1 cellular context compared by ENCODE assay signal in genomic region chr10:121627810-121628209, GRCh38.
TF ChIP-seq lines count a peak whose summit lies in the region.

No MANE protein-coding gene starts in this region.

TF ChIP-seq in GM23338, 12 proteins besides CTCF, POLR2A, EP300 and RAD21 (continued from another document):
- TF ChIP-seq, protein P1, sequence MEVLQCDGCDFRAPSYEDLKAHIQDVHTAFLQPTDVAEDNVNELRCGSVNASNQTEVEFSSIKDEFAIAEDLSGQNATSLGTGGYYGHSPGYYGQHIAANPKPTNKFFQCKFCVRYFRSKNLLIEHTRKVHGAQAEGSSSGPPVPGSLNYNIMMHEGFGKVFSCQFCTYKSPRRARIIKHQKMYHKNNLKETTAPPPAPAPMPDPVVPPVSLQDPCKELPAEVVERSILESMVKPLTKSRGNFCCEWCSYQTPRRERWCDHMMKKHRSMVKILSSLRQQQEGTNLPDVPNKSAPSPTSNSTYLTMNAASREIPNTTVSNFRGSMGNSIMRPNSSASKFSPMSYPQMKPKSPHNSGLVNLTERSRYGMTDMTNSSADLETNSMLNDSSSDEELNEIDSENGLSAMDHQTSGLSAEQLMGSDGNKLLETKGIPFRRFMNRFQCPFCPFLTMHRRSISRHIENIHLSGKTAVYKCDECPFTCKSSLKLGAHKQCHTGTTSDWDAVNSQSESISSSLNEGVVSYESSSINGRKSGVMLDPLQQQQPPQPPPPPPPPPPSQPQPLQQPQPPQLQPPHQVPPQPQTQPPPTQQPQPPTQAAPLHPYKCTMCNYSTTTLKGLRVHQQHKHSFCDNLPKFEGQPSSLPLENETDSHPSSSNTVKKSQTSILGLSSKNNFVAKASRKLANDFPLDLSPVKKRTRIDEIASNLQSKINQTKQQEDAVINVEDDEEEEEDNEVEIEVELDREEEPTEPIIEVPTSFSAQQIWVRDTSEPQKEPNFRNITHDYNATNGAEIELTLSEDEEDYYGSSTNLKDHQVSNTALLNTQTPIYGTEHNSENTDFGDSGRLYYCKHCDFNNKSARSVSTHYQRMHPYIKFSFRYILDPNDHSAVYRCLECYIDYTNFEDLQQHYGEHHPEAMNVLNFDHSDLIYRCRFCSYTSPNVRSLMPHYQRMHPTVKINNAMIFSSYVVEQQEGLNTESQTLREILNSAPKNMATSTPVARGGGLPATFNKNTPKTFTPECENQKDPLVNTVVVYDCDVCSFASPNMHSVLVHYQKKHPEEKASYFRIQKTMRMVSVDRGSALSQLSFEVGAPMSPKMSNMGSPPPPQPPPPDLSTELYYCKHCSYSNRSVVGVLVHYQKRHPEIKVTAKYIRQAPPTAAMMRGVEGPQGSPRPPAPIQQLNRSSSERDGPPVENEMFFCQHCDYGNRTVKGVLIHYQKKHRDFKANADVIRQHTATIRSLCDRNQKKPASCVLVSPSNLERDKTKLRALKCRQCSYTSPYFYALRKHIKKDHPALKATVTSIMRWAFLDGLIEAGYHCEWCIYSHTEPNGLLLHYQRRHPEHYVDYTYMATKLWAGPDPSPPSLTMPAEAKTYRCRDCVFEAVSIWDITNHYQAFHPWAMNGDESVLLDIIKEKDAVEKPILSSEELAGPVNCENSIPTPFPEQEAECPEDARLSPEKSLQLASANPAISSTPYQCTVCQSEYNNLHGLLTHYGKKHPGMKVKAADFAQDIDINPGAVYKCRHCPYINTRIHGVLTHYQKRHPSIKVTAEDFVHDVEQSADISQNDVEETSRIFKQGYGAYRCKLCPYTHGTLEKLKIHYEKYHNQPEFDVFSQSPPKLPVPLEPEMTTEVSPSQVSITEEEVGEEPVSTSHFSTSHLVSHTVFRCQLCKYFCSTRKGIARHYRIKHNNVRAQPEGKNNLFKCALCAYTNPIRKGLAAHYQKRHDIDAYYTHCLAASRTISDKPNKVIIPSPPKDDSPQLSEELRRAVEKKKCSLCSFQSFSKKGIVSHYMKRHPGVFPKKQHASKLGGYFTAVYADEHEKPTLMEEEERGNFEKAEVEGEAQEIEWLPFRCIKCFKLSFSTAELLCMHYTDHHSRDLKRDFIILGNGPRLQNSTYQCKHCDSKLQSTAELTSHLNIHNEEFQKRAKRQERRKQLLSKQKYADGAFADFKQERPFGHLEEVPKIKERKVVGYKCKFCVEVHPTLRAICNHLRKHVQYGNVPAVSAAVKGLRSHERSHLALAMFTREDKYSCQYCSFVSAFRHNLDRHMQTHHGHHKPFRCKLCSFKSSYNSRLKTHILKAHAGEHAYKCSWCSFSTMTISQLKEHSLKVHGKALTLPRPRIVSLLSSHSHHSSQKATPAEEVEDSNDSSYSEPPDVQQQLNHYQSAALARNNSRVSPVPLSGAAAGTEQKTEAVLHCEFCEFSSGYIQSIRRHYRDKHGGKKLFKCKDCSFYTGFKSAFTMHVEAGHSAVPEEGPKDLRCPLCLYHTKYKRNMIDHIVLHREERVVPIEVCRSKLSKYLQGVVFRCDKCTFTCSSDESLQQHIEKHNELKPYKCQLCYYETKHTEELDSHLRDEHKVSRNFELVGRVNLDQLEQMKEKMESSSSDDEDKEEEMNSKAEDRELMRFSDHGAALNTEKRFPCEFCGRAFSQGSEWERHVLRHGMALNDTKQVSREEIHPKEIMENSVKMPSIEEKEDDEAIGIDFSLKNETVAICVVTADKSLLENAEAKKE (CRISPR knock-in tag; IDR thresholded peaks at IDR 0.05): no peak
- TF ChIP-seq, protein P2, sequence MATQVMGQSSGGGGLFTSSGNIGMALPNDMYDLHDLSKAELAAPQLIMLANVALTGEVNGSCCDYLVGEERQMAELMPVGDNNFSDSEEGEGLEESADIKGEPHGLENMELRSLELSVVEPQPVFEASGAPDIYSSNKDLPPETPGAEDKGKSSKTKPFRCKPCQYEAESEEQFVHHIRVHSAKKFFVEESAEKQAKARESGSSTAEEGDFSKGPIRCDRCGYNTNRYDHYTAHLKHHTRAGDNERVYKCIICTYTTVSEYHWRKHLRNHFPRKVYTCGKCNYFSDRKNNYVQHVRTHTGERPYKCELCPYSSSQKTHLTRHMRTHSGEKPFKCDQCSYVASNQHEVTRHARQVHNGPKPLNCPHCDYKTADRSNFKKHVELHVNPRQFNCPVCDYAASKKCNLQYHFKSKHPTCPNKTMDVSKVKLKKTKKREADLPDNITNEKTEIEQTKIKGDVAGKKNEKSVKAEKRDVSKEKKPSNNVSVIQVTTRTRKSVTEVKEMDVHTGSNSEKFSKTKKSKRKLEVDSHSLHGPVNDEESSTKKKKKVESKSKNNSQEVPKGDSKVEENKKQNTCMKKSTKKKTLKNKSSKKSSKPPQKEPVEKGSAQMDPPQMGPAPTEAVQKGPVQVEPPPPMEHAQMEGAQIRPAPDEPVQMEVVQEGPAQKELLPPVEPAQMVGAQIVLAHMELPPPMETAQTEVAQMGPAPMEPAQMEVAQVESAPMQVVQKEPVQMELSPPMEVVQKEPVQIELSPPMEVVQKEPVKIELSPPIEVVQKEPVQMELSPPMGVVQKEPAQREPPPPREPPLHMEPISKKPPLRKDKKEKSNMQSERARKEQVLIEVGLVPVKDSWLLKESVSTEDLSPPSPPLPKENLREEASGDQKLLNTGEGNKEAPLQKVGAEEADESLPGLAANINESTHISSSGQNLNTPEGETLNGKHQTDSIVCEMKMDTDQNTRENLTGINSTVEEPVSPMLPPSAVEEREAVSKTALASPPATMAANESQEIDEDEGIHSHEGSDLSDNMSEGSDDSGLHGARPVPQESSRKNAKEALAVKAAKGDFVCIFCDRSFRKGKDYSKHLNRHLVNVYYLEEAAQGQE (IDR thresholded peaks at IDR 0.05; ENCODE audit: unreplicated experiment): no peak
